In the genomic region with DNA sequence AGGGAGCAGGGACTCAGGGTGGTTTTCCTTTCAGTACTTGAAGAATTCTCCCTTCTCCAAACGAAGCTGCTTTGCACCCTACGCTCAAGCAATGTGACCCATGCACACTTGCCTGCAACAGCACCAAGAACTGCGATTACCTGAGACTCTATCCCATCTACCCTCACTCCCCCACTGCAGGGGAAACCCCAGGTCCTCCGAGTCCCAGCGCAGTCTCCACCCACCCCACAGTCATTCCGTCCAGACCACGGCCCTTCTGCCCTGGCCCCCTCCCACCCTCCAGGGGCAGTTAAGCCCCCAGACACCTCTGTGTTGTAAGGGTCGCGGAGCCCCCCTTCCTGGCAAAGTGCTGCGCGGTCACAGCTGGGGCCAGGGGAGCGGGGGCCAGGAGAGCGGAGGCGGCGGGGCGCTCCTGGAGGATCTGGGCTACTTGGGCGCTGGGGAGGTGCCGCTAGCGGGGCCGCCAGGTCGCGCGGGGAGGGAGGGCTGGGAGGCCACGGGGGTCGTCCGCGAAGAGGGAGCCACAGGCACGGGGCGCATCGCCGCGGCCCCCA, we compare ENCODE assay signal across 9 cellular contexts. TPM values are rescaled to one million over a fixed set of nuclear protein-coding genes. Genes with fewer than 3 reads are reported as not detected.
A peak's percentile ranks its signal among the peaks of the same experiment; 100 is the strongest.
DNase-seq lines count a peak whose midpoint lies in the region; ATAC-seq and TF ChIP-seq lines count a peak whose summit lies in the region.
"Not testable (repeated sequence)": the region's sequence is repeated elsewhere in the genome, so short reads cannot be mapped to it uniquely, and the experiment has no call there.
"Had no signal": no experiment of that assay in that cellular context is flagged by ENCODE, and none has a peak within 500 bp of the region (broad histone marks: within the 10 kb centered on the region; RNA-seq: fewer than 3 reads in every experiment).

No MANE protein-coding gene starts in this region.

- H3K27ac Mint-ChIP-seq in mesothelial cell of epicardium = not testable (repeated sequence)

- H3K27ac ChIP-seq in ascending aorta = not testable (repeated sequence)
- H3K27ac ChIP-seq in skin epidermis = peak overlapping the region in 8 of 21 experiments; percentile 35 to 77 (median 58)

- not testable (repeated sequence) for H3K4me1 ChIP-seq in ascending aorta

- DNase-seq in AG10803 (ENCODE audit: low read depth); ascending aorta (ENCODE audit: low spot score in 2 of 2); foreskin fibroblast; mesothelial cell of epicardium (ENCODE audit: low spot score in 2 of 2, unreplicated experiment in 2 of 2): not testable (repeated sequence)

- not testable (repeated sequence) for H3K9me3 Mint-ChIP-seq in mesothelial cell of epicardium

- not testable (repeated sequence) for H3K36me3 Mint-ChIP-seq in mesothelial cell of epicardium

- not testable (repeated sequence) for H3K27me3 ChIP-seq in ascending aorta

- peaks cover 14% of the 10 kb centered on the region for H3K4me1 Mint-ChIP-seq in mesothelial cell of epicardium

- not testable (repeated sequence) for TF ChIP-seq CTCF in AG10803 (conservative IDR thresholded peaks at IDR 0.05; ENCODE audit: low read length); ascending aorta (IDR thresholded peaks at IDR 0.05); foreskin fibroblast (IDR thresholded peaks at IDR 0.05; ENCODE audit: low read depth, low read length); mesothelial cell of epicardium (IDR thresholded peaks at IDR 0.05; ENCODE audit: unreplicated experiment)

- intact Hi-C loops in ascending aorta (cut with DNase I) = not testable (repeated sequence)

- H3K9me3 ChIP-seq in ascending aorta = not testable (repeated sequence)

- peaks cover 23% of the 10 kb centered on the region for H3K27me3 Mint-ChIP-seq in mesothelial cell of epicardium (ENCODE audit: low read depth)

- not testable (repeated sequence) for H3K36me3 ChIP-seq in ascending aorta

- peak overlapping the region; percentile 72 for H3K4me3 Mint-ChIP-seq in mesothelial cell of epicardium

- H3K4me3 ChIP-seq in AG10803 (ENCODE audit: low read length) (peak overlapping the region; percentile 64), ascending aorta (peak overlapping the region; percentile 63 to 71), foreskin fibroblast (ENCODE audit: low read depth in 1 of 2, low read length in 2 of 2) (peak overlapping the region; percentile 46 to 55), skin epidermis (peak overlapping the region; percentile 18 to 53 (median 41))

- ATAC-seq in GM19463 (IDR thresholded peaks at IDR 0.05; ENCODE audit: unreplicated experiment) (peak; percentile 55), HG03097 (IDR thresholded peaks at IDR 0.05; ENCODE audit: low FRiP score, unreplicated experiment) (peak; percentile 22), SK-N-SH treated with all-trans-retinoic acid at 6 μM for 48 hours (peak; percentile 61)

RNA-seq across cellular contexts. Expression of a gene that starts 59.9 kb away (rescaled TPM):
- total RNA-seq in ascending aorta (not detected), mesothelial cell of epicardium (not detected in 3 replicates)
- total RNA-seq: pulmonary artery endothelial cell had no signal
